In the genomic region with DNA sequence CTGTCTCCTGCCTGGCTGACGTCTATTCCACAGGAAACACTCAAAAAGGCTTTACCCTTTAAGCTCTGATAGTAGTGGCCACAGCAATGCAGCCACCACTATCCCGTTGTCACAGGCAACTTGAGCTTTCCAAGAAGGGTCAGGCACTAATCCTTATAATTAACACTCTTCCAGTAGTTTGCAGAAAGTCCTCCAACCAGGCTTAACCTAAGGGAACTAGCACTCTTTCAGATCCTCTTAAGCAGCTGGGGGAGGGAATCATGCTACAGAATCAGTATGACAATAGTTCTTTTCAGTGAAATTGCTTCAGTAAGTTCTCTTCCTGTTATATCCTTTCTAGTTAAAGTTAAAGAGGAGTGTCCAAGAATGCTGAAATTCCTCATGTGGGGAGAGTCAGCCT, we compare ENCODE assay signal across 23 cellular contexts.
DNase-seq lines count a peak whose midpoint lies in the region; TF ChIP-seq lines count a peak whose summit lies in the region.
"Had no signal": no experiment of that assay in that cellular context is flagged by ENCODE, and none has a peak within 500 bp of the region (broad histone marks: within the 10 kb centered on the region; RNA-seq: fewer than 3 reads in every experiment).

No MANE protein-coding gene starts in this region.

- H3K36me3 ChIP-seq in HUES64 (ENCODE audit: insufficient read depth, low read length) (no peaks in the 10 kb centered on the region), WERI-Rb-1 (no peaks in the 10 kb centered on the region), ascending aorta (no peaks in the 10 kb centered on the region), mammary epithelial cell (ENCODE audit: insufficient read depth, low read length) (no peaks in the 10 kb centered on the region)
- H3K36me3 ChIP-seq: BLaER1 treated with 17β-estradiol and CSF1 and Interleukin-3, amounts not matched to agents 10 nM and 100 nM; thoracic aorta had no signal

- no peaks in the 10 kb centered on the region for H4K20me1 ChIP-seq in mammary epithelial cell (ENCODE audit: insufficient read depth, low read length)
- H4K20me1 ChIP-seq: BLaER1 treated with 17β-estradiol and CSF1 and Interleukin-3, amounts not matched to agents 10 nM and 100 nM had no signal

- no peak overlapping the region for H2AFZ ChIP-seq in mammary epithelial cell (ENCODE audit: low read depth, low read length)

- H3K4me2 ChIP-seq in mammary epithelial cell (ENCODE audit: insufficient read depth, low read depth, low read length), result no peak overlapping the region
- H3K4me2 ChIP-seq: BLaER1 treated with 17β-estradiol and CSF1 and Interleukin-3, amounts not matched to agents 10 nM and 100 nM had no signal

- no peaks in the 10 kb centered on the region for H3K9me3 ChIP-seq in HUES64 (ENCODE audit: insufficient read depth, low read depth, low read length)
- no peaks in the 10 kb centered on the region for H3K9me3 ChIP-seq in WERI-Rb-1 (ENCODE audit: severe bottlenecking)
- no peaks in the 10 kb centered on the region for H3K9me3 ChIP-seq in ascending aorta
- no peaks in the 10 kb centered on the region for H3K9me3 ChIP-seq in mammary epithelial cell (replicated peaks; ENCODE audit: insufficient read depth, low read length)
- H3K9me3 ChIP-seq: BLaER1 treated with 17β-estradiol and CSF1 and Interleukin-3, amounts not matched to agents 10 nM and 100 nM; thoracic aorta had no signal

- no TSS peak for BruUV-seq in mammary epithelial cell (replicated peaks; lab: Mats Ljungman, UMichigan)

- no peaks in the 10 kb centered on the region for H3K27me3 ChIP-seq in HUES64 (ENCODE audit: insufficient read depth, low read length)
- no peaks in the 10 kb centered on the region for H3K27me3 ChIP-seq in WERI-Rb-1 (ENCODE audit: insufficient read depth, low read depth, severe bottlenecking)
- H3K27me3 ChIP-seq in ascending aorta, result no peaks in the 10 kb centered on the region
- peaks cover 10% of the 10 kb centered on the region for H3K27me3 ChIP-seq in mammary epithelial cell (ENCODE audit: insufficient read depth, low read length)
- H3K27me3 ChIP-seq: BLaER1 treated with 17β-estradiol and CSF1 and Interleukin-3, amounts not matched to agents 10 nM and 100 nM had no signal

- H3K9ac ChIP-seq in HUES64 (ENCODE audit: low read depth, low read length), result no peak overlapping the region
- H3K9ac ChIP-seq in mammary epithelial cell (ENCODE audit: insufficient read depth, low read length), result no peak overlapping the region
- H3K9ac ChIP-seq: BLaER1 treated with 17β-estradiol and CSF1 and Interleukin-3, amounts not matched to agents 10 nM and 100 nM had no signal

- intact Hi-C loops in ascending aorta (cut with DNase I) (no loop called here), mammary epithelial cell (cut with micrococcal nuclease) (no loop called here)

- dilution Hi-C loops in mammary epithelial cell (cut with HindIII; ENCODE audit: low sequenced_read_pairs), result no loop called here

- CTCF ChIA-PET in mammary epithelial cell (lab: Charles Lee; ENCODE audit: low non-redundant PET), result interaction anchor here (0.9 kb wide), 1 partner anchor 7 kb away, joined by 4 read pairs; no protein-coding TSS in a partner anchor

- H3K4me3 ChIP-seq in GM12865 (ENCODE audit: low read depth, low read length) (no peak overlapping the region), HUES64 (ENCODE audit: low read length) (no peak overlapping the region), WERI-Rb-1 (ENCODE audit: low read depth, low read length) (no peak overlapping the region), ascending aorta (no peak overlapping the region), mammary epithelial cell (replicated peaks in 1 of 3; ENCODE audit: insufficient read depth in 1 of 3, low read depth in 2 of 3, low read length in 3 of 3) (no peak overlapping the region)
- H3K4me3 ChIP-seq: BLaER1 treated with 17β-estradiol and CSF1 and Interleukin-3, amounts not matched to agents 10 nM and 100 nM; coronary artery; thoracic aorta had no signal

- TF ChIP-seq CTCF in GM12865 (IDR thresholded peaks at IDR 0.05; ENCODE audit: insufficient read depth, low read depth, low read length, missing control alignments) (no peak), WERI-Rb-1 (IDR thresholded peaks at IDR 0.05; ENCODE audit: low read depth, low read length) (no peak), ascending aorta (IDR thresholded peaks at IDR 0.05) (no peak), mammary epithelial cell (conservative IDR thresholded peaks at IDR 0.05 in 1 of 2, IDR thresholded peaks at IDR 0.05 in 1 of 2; ENCODE audit: extremely low read depth in 1 of 2, insufficient read depth in 1 of 2, low read depth in 1 of 2, low read length in 2 of 2) (no peak)

- no peaks in the 10 kb centered on the region for H3K79me2 ChIP-seq in mammary epithelial cell (ENCODE audit: insufficient read depth, low read length)

- in situ Hi-C loops in mammary epithelial cell (cut with MboI; ENCODE audit: low sequenced_read_pairs in 2 of 2), result no loop called here

- peaks cover 19% of the 10 kb centered on the region for H3K4me1 ChIP-seq in HUES64 (ENCODE audit: insufficient read depth, low read length)
- H3K4me1 ChIP-seq in ascending aorta, result no peaks in the 10 kb centered on the region
- H3K4me1 ChIP-seq in mammary epithelial cell (ENCODE audit: insufficient read depth, low read length), result no peaks in the 10 kb centered on the region
- H3K4me1 ChIP-seq: BLaER1 treated with 17β-estradiol and CSF1 and Interleukin-3, amounts not matched to agents 10 nM and 100 nM had no signal

- H3K27ac ChIP-seq in HUES64 (ENCODE audit: low read depth, low read length) (0 out of 2 replicates have a peak overlapping the region, but pooled peaks have one; percentile 23), WERI-Rb-1 (no peak overlapping the region), ascending aorta (no peak overlapping the region), mammary epithelial cell (ENCODE audit: insufficient read depth, low read depth, low read length) (no peak overlapping the region)
- H3K27ac ChIP-seq: BLaER1 treated with 17β-estradiol and CSF1 and Interleukin-3, amounts not matched to agents 10 nM and 100 nM; coronary artery; thoracic aorta had no signal

- DNase-seq in GM12865 (ENCODE audit: low read depth), result peak; percentile 23
- peak; percentile 24 for DNase-seq in WERI-Rb-1
- peak; percentile 16 for DNase-seq in left kidney (ENCODE audit: low read depth, low spot score)
- no peak for DNase-seq in EL
- DNase-seq in ascending aorta (ENCODE audit: low spot score in 2 of 2), result no peak
- no peak for DNase-seq in mammary epithelial cell
- no peak for DNase-seq in NCI-H1417 treated with DMSO at 0.1 percent for 48 hours (lab: John Stamatoyannopoulos, UW)
- DNase-seq: activated CD8-positive, alpha-beta T cell treated with anti-CD3 and anti-CD28 coated beads for 36 hours; activated gamma-delta T cell treated with Interleukin-2 at 50 U/mL for 16 hours; activated T-cell treated with anti-CD3 and anti-CD28 coated beads for 4 hours; HFFc6; mesenchymal stem cell; naive thymus-derived CD8-positive, alpha-beta T cell; NCI-H2171; OCI-M1; posterior cingulate gyrus; Right ventricle myocardium superior; stimulated activated CD4-positive, alpha-beta T cell treated with anti-CD3 and anti-CD28 coated beads, Interleukin-1b, Interleukin-23, amount 100 ng/mL, for 48 hours; T1000 had no signal

- 25% methylated on average over 2 of the region's 2 CpGs for whole genome bisulfite sequencing in HUES64
- WGBS in mammary epithelial cell (ENCODE audit: low coverage, missing lambda C conversion rate), result 0% methylated on average over 2 of the region's 2 CpGs

Comparison
In these comparisons a context has a peak if more than half of its experiments do, and no peak if none do; other contexts are left out.
1. DNase-seq: peak in GM12865 (single experiment), WERI-Rb-1 (single experiment) and left kidney (single experiment); none in EL (single experiment), ascending aorta (0 of 2), mammary epithelial cell (single experiment) and NCI-H1417 treated with DMSO at 0.1 percent for 48 hours (single experiment).